In genomic region chr18:76382265-76382664, GRCh38 we compare ENCODE assay signal across 16 cellular contexts.
"Had no signal": no experiment of that assay in that cellular context is flagged by ENCODE, and none has a peak within 500 bp of the region (broad histone marks: within the 10 kb centered on the region; RNA-seq: fewer than 3 reads in every experiment).

No MANE protein-coding gene starts in this region.

- H3K4me3 Mint-ChIP-seq: central memory CD8-positive, alpha-beta T cell; immature natural killer cell; memory B cell; naive B cell; nephron; stimulated activated memory B cell treated with anti-CD40 and anti-IgM and Interleukin-4, amounts not matched to agents 10 μg/mL and 1 μg/mL and 100 μg/mL, for 72 hours had no signal

- ATAC-seq: lower lobe of right lung; stimulated activated memory B cell treated with anti-CD40 and anti-IgM and Interleukin-4, amounts not matched to agents 10 μg/mL and 1 μg/mL and 100 μg/mL, for 72 hours had no signal

- H3K27me3 Mint-ChIP-seq: central memory CD8-positive, alpha-beta T cell; memory B cell; naive B cell; stimulated activated memory B cell treated with anti-CD40 and anti-IgM and Interleukin-4, amounts not matched to agents 10 μg/mL and 1 μg/mL and 100 μg/mL, for 72 hours had no signal

- H3K9me3 ChIP-seq: esophagus squamous epithelium, left ventricle myocardium inferior, lower lobe of right lung, neutrophil, right atrium auricular region, stomach had no signal

- H3K4me3 ChIP-seq: esophagus squamous epithelium, left ventricle myocardium inferior, lower lobe of right lung, right atrium auricular region, stomach had no signal

- H3K27ac ChIP-seq: esophagus squamous epithelium, left ventricle myocardium inferior, lower lobe of right lung, neutrophil, right atrium auricular region, stomach had no signal

- H3K4me1 ChIP-seq: left ventricle myocardium inferior, right atrium auricular region had no signal

- H3K27ac Mint-ChIP-seq: memory B cell, nephron had no signal

- H3K27me3 ChIP-seq: esophagus squamous epithelium, neutrophil, right atrium auricular region, stomach had no signal

- H3K9me3 Mint-ChIP-seq: central memory CD8-positive, alpha-beta T cell; immature natural killer cell; memory B cell; naive B cell; nephron; stimulated activated memory B cell treated with anti-CD40 and anti-IgM and Interleukin-4, amounts not matched to agents 10 μg/mL and 1 μg/mL and 100 μg/mL, for 72 hours had no signal

- H3K36me3 Mint-ChIP-seq: memory B cell had no signal

- DNase-seq: cortex of kidney; esophagus squamous epithelium; immature natural killer cell; left ventricle myocardium inferior; lower lobe of right lung; naive B cell; stimulated activated CD4-positive, alpha-beta T cell treated with anti-CD3 and anti-CD28 coated beads, Interleukin-4, amount 100 ng/mL, for 1 hour; substantia nigra; trophoblast cell had no signal
